11 cellular contexts compared by ENCODE assay signal in genomic region chr6:5506575-5506974, GRCh38.
DNase-seq lines count a peak whose midpoint lies in the region; ATAC-seq and TF ChIP-seq lines count a peak whose summit lies in the region.
"Had no signal": no experiment of that assay in that cellular context is flagged by ENCODE, and none has a peak within 500 bp of the region (broad histone marks: within the 10 kb centered on the region; RNA-seq: fewer than 3 reads in every experiment).

No MANE protein-coding gene starts in this region.

- 84% methylated on average over 4 of the region's 4 CpGs for WGBS in esophagus muscularis mucosa
- WGBS in right lobe of liver (ENCODE audit: insufficient coverage, low coverage, low lambda C conversion rate, missing lambda C conversion rate) = 93% methylated on average over 3 of the region's 4 CpGs

- H3K9me3 ChIP-seq in esophagus muscularis mucosa = no peaks in the 10 kb centered on the region
- no peaks in the 10 kb centered on the region for H3K9me3 ChIP-seq in right lobe of liver
- H3K9me3 ChIP-seq: psoas muscle had no signal

- peak; percentile 13 for ATAC-seq in GM18499 (IDR thresholded peaks at IDR 0.05; ENCODE audit: insufficient read depth, unreplicated experiment)
- ATAC-seq in GM21390 (IDR thresholded peaks at IDR 0.05; ENCODE audit: unreplicated experiment) = peak; percentile 33
- peak; percentile 24 for ATAC-seq in HG03139 (IDR thresholded peaks at IDR 0.05; ENCODE audit: unreplicated experiment)
- ATAC-seq in right lobe of liver = no peak
- ATAC-seq: psoas muscle had no signal

- H3K4me3 ChIP-seq in esophagus muscularis mucosa = no peak overlapping the region
- H3K4me3 ChIP-seq in right lobe of liver = no peak overlapping the region
- H3K4me3 ChIP-seq: psoas muscle had no signal

- no peaks in the 10 kb centered on the region for H3K27me3 ChIP-seq in esophagus muscularis mucosa
- H3K27me3 ChIP-seq in right lobe of liver = no peaks in the 10 kb centered on the region

- H3K4me1 ChIP-seq in esophagus muscularis mucosa (peaks cover 0 to 3% (median 0%) of the 10 kb centered on the region in 4 donors), right lobe of liver (no peaks in the 10 kb centered on the region)
- H3K4me1 ChIP-seq: psoas muscle had no signal

- TF ChIP-seq EP300 in esophagus muscularis mucosa (IDR thresholded peaks at IDR 0.05) = no peak

- TF ChIP-seq POLR2A in esophagus muscularis mucosa (IDR thresholded peaks at IDR 0.05; ENCODE audit: low read depth) = no peak
- no peak for TF ChIP-seq POLR2A in right lobe of liver (IDR thresholded peaks at IDR 0.05)

- no peak for TF ChIP-seq CTCF in esophagus muscularis mucosa (IDR thresholded peaks at IDR 0.05)
- no peak for TF ChIP-seq CTCF in right lobe of liver (IDR thresholded peaks at IDR 0.05)

- peak; percentile 29 for DNase-seq in esophagus muscularis mucosa (ENCODE audit: extremely low spot score)
- no peak for DNase-seq in glomerular visceral epithelial cell (ENCODE audit: extremely low spot score)
- no peak for DNase-seq in T-helper 9 cell
- DNase-seq in right lobe of liver = no peak
- no peak for DNase-seq in NCI-H187 (lab: John Stamatoyannopoulos, UW)
- DNase-seq: DMS79, NCI-H2081, psoas muscle had no signal

- H3K27ac ChIP-seq in esophagus muscularis mucosa (replicated peaks in 1 of 4) (no peak overlapping the region), right lobe of liver (no peak overlapping the region)
- H3K27ac ChIP-seq: psoas muscle had no signal

- H3K36me3 ChIP-seq in esophagus muscularis mucosa (peaks cover 0 to 3% (median 0%) of the 10 kb centered on the region in 4 donors), right lobe of liver (no peaks in the 10 kb centered on the region)

- intact Hi-C loops in esophagus muscularis mucosa (cut with DNase I) (no loop called here), right lobe of liver (cut with DNase I) (no loop called here)

Comparison
In these comparisons a context has a peak if more than half of its experiments do, and no peak if none do; other contexts are left out.
1. ATAC-seq: peak in GM18499 (single experiment), GM21390 (single experiment) and HG03139 (single experiment); none in right lobe of liver (0 of 4).